Comparison of ENCODE assay signal across 1 cellular context in the genomic region with DNA sequence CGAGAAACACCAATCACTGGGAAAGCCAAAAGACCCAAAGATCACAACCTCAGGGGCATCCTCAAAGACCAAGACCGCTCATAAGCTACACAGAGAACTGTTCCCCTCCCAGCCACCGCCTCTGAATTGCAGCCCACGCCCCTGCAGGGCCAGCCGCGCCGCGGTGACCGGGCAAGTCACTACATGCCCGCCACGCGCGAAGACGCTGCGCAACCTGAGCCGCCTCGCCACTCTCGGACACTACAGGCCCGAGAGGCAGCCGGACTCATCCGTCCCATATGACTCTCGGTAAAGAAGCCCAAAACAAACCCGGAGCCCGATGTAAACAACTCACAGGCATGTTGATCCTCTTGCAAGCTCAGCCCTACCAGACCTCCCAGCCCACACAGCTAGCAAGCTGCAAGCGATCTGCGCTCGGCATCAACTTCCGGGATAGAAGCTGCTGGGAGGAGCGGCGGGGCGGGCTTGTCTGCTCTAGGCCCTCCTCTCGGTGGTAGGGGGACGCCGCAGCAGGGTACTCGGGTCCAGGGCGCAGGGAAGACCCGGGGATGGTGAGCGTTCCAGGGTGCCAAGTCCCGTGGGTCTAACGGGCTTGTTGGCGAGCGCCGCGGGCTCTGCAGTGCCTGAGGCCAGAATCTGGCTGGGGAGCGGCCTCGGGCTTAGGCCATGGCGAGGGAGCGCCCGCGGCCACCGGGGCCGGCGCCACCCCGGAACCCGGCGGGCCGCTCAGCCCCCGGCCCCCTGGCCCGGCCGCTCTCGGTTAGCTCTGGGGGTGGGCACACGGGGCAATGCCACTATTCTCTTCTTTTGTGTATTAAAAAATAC.
TF ChIP-seq lines count a peak whose summit lies in the region.

Gene RPS27L (minus strand): TSS at position 412 of the 825 bp plus-strand sequence. CDS start 72 bp downstream, at position 340.

TF ChIP-seq in HepG2, 621 proteins besides CTCF, POLR2A, EP300 and RAD21 (continued from another document and continues in another):
- TF ChIP-seq TOE1 (CRISPR knock-in tag; IDR thresholded peaks at IDR 0.05): 0 out of 2 replicates have a peak, but pooled peaks have one; percentile 50
- peak; percentile 91 for TF ChIP-seq KDM2A (CRISPR knock-in tag; IDR thresholded peaks at IDR 0.05; ENCODE audit: borderline replicate concordance, low read depth)
- peak; percentile 77; the same call in 1 of the 2 replicates for TF ChIP-seq CBX5 (CRISPR knock-in tag; IDR thresholded peaks at IDR 0.05; ENCODE audit: borderline replicate concordance)
- TF ChIP-seq MED1 (CRISPR knock-in tag; IDR thresholded peaks at IDR 0.05): peak; percentile 85
- TF ChIP-seq, protein P1, sequence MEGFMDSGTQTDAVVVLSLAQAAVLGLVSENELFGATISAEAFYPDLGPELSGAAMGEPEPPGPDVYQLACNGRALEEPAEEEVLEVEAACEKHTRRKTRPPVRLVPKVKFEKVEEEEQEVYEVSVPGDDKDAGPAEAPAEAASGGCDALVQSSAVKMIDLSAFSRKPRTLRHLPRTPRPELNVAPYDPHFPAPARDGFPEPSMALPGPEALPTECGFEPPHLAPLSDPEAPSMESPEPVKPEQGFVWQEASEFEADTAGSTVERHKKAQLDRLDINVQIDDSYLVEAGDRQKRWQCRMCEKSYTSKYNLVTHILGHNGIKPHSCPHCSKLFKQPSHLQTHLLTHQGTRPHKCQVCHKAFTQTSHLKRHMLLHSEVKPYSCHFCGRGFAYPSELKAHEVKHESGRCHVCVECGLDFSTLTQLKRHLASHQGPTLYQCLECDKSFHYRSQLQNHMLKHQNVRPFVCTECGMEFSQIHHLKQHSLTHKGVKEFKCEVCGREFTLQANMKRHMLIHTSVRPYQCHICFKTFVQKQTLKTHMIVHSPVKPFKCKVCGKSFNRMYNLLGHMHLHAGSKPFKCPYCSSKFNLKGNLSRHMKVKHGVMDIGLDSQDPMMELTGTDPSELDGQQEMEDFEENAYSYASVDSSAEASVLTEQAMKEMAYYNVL (CRISPR knock-in tag; IDR thresholded peaks at IDR 0.05; ENCODE audit: borderline replicate concordance): peak; percentile 40; the same call in 1 of the 2 replicates
- peak; percentile 69; the same call in 1 of the 2 replicates for TF ChIP-seq THAP9 (CRISPR knock-in tag; IDR thresholded peaks at IDR 0.05; ENCODE audit: borderline replicate concordance)
- TF ChIP-seq, protein P2, sequence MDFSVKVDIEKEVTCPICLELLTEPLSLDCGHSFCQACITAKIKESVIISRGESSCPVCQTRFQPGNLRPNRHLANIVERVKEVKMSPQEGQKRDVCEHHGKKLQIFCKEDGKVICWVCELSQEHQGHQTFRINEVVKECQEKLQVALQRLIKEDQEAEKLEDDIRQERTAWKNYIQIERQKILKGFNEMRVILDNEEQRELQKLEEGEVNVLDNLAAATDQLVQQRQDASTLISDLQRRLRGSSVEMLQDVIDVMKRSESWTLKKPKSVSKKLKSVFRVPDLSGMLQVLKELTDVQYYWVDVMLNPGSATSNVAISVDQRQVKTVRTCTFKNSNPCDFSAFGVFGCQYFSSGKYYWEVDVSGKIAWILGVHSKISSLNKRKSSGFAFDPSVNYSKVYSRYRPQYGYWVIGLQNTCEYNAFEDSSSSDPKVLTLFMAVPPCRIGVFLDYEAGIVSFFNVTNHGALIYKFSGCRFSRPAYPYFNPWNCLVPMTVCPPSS (IDR thresholded peaks at IDR 0.05): no peak
- no peak for TF ChIP-seq JUN (CRISPR knock-in tag; IDR thresholded peaks at IDR 0.05)
- peak; percentile 62; the same call in 1 of the 2 replicates for TF ChIP-seq MTF1 (CRISPR knock-in tag; IDR thresholded peaks at IDR 0.05)
- TF ChIP-seq, protein P3, sequence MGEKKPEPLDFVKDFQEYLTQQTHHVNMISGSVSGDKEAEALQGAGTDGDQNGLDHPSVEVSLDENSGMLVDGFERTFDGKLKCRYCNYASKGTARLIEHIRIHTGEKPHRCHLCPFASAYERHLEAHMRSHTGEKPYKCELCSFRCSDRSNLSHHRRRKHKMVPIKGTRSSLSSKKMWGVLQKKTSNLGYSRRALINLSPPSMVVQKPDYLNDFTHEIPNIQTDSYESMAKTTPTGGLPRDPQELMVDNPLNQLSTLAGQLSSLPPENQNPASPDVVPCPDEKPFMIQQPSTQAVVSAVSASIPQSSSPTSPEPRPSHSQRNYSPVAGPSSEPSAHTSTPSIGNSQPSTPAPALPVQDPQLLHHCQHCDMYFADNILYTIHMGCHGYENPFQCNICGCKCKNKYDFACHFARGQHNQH (CRISPR knock-in tag; IDR thresholded peaks at IDR 0.05): peak; percentile 66
- TF ChIP-seq ZNF260 (CRISPR knock-in tag; IDR thresholded peaks at IDR 0.05; ENCODE audit: borderline replicate concordance, low read depth): no peak
- TF ChIP-seq ZNF430 (CRISPR knock-in tag; IDR thresholded peaks at IDR 0.05): peak; percentile 66; the same call in 1 of the 2 replicates
- TF ChIP-seq PITX1 (CRISPR knock-in tag; IDR thresholded peaks at IDR 0.05): peak; percentile 71
- TF ChIP-seq DNMT1 (CRISPR knock-in tag; IDR thresholded peaks at IDR 0.05): peak; percentile 66; the same call in 1 of the 2 replicates
- no peak for TF ChIP-seq GFI1 (CRISPR knock-in tag; IDR thresholded peaks at IDR 0.05; ENCODE audit: borderline replicate concordance)
- TF ChIP-seq MEF2D (CRISPR knock-in tag; IDR thresholded peaks at IDR 0.05): peak; percentile 71
- no peak for TF ChIP-seq IRF1 (CRISPR knock-in tag; IDR thresholded peaks at IDR 0.05; ENCODE audit: low read depth)
- TF ChIP-seq POLR2G (IDR thresholded peaks at IDR 0.05; ENCODE audit: low read depth, low read length): peak; percentile 99
- peak; percentile 87 for TF ChIP-seq BORCS8-MEF2B (CRISPR knock-in tag; IDR thresholded peaks at IDR 0.05)
- no peak for TF ChIP-seq TCF7 (IDR thresholded peaks at IDR 0.05; ENCODE audit: low read depth)
- TF ChIP-seq HOXA3 (CRISPR knock-in tag; IDR thresholded peaks at IDR 0.05): peak; percentile 59; the same call in 1 of the 2 replicates
- TF ChIP-seq KMT2B (CRISPR knock-in tag; IDR thresholded peaks at IDR 0.05): peak; percentile 92
- no peak for TF ChIP-seq ZNF546 (CRISPR knock-in tag; conservative IDR thresholded peaks at IDR 0.05)
- TF ChIP-seq, protein P4, sequence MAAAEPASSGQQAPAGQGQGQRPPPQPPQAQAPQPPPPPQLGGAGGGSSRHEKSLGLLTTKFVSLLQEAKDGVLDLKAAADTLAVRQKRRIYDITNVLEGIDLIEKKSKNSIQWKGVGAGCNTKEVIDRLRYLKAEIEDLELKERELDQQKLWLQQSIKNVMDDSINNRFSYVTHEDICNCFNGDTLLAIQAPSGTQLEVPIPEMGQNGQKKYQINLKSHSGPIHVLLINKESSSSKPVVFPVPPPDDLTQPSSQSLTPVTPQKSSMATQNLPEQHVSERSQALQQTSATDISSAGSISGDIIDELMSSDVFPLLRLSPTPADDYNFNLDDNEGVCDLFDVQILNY (CRISPR knock-in tag; conservative IDR thresholded peaks at IDR 0.05): peak; percentile 9; the same call in 1 of the 2 replicates
- TF ChIP-seq KDM4B (CRISPR knock-in tag; IDR thresholded peaks at IDR 0.05): 0 out of 2 replicates have a peak, but pooled peaks have one; percentile 19
- TF ChIP-seq, protein P5, sequence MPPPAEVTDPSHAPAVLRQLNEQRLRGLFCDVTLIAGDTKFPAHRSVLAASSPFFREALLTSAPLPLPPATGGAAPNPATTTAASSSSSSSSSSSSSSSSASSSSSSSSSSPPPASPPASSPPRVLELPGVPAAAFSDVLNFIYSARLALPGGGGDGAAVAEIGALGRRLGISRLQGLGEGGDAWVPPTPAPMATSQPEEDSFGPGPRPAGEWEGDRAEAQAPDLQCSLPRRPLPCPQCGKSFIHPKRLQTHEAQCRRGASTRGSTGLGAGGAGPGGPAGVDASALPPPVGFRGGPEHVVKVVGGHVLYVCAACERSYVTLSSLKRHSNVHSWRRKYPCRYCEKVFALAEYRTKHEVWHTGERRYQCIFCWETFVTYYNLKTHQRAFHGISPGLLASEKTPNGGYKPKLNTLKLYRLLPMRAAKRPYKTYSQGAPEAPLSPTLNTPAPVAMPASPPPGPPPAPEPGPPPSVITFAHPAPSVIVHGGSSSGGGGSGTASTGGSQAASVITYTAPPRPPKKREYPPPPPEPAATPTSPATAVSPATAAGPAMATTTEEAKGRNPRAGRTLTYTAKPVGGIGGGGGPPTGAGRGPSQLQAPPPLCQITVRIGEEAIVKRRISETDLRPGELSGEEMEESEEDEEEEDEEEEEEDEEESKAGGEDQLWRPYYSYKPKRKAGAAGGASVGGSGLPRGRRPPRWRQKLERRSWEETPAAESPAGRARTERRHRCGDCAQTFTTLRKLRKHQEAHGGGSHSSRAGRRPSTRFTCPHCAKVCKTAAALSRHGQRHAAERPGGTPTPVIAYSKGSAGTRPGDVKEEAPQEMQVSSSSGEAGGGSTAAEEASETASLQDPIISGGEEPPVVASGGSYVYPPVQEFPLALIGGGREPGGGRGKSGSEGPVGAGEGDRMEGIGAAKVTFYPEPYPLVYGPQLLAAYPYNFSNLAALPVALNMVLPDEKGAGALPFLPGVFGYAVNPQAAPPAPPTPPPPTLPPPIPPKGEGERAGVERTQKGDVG (CRISPR knock-in tag; IDR thresholded peaks at IDR 0.05; ENCODE audit: borderline replicate concordance): peak; percentile 55; the same call in 1 of the 2 replicates
- TF ChIP-seq ZNF17 (CRISPR knock-in tag; IDR thresholded peaks at IDR 0.05): no peak
- TF ChIP-seq ZNF879 (CRISPR knock-in tag; IDR thresholded peaks at IDR 0.05): no peak
- TF ChIP-seq YY1 (IDR thresholded peaks at IDR 0.05; ENCODE audit: insufficient read depth, insufficient replicate concordance, low read depth, low read length): peak; percentile 28
- peak; percentile 73 for TF ChIP-seq ZNF143 (CRISPR knock-in tag; IDR thresholded peaks at IDR 0.05)
- no peak for TF ChIP-seq SNAPC2 (CRISPR knock-in tag; IDR thresholded peaks at IDR 0.05)
- TF ChIP-seq ZFX (CRISPR knock-in tag; IDR thresholded peaks at IDR 0.05; ENCODE audit: low read depth): peak; percentile 93
- TF ChIP-seq, protein P6, sequence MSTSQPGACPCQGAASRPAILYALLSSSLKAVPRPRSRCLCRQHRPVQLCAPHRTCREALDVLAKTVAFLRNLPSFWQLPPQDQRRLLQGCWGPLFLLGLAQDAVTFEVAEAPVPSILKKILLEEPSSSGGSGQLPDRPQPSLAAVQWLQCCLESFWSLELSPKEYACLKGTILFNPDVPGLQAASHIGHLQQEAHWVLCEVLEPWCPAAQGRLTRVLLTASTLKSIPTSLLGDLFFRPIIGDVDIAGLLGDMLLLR (CRISPR knock-in tag; IDR thresholded peaks at IDR 0.05): no peak
- TF ChIP-seq PCBP1 (IDR thresholded peaks at IDR 0.05; ENCODE audit: borderline replicate concordance, low read depth, low read length): no peak; the same call in 1 of the 2 replicates
- no peak for TF ChIP-seq CBX2 (IDR thresholded peaks at IDR 0.05; ENCODE audit: low read depth, low read length)
- no peak for TF ChIP-seq CBX2 (CRISPR knock-in tag; IDR thresholded peaks at IDR 0.05; ENCODE audit: low read depth)
- no peak for TF ChIP-seq HMG20B (CRISPR knock-in tag; conservative IDR thresholded peaks at IDR 0.05)
- TF ChIP-seq FOXK2 (IDR thresholded peaks at IDR 0.05): peak; percentile 90
- peak; percentile 79 for TF ChIP-seq ZNF557 (CRISPR knock-in tag; IDR thresholded peaks at IDR 0.05)
- TF ChIP-seq ZNF251 (CRISPR knock-in tag; IDR thresholded peaks at IDR 0.05): no peak
- no peak; the same call in 1 of the 2 replicates for TF ChIP-seq NFYB (CRISPR knock-in tag; IDR thresholded peaks at IDR 0.05)
- TF ChIP-seq REPIN1 (CRISPR knock-in tag; IDR thresholded peaks at IDR 0.05; ENCODE audit: borderline replicate concordance, low read depth): peak; percentile 67; the same call in 1 of the 2 replicates
- TF ChIP-seq GTF3A (CRISPR knock-in tag; conservative IDR thresholded peaks at IDR 0.05): 0 out of 2 replicates have a peak, but pooled peaks have one; percentile 47
- TF ChIP-seq ZNF138 (CRISPR knock-in tag; IDR thresholded peaks at IDR 0.05; ENCODE audit: low read depth): peak; percentile 85
- TF ChIP-seq, protein P7, sequence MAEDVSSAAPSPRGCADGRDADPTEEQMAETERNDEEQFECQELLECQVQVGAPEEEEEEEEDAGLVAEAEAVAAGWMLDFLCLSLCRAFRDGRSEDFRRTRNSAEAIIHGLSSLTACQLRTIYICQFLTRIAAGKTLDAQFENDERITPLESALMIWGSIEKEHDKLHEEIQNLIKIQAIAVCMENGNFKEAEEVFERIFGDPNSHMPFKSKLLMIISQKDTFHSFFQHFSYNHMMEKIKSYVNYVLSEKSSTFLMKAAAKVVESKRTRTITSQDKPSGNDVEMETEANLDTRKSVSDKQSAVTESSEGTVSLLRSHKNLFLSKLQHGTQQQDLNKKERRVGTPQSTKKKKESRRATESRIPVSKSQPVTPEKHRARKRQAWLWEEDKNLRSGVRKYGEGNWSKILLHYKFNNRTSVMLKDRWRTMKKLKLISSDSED (CRISPR knock-in tag; IDR thresholded peaks at IDR 0.05): no peak
- peak; percentile 53; the same call in 1 of the 2 replicates for TF ChIP-seq ZMYM3 (CRISPR knock-in tag; IDR thresholded peaks at IDR 0.05)
